Comparison of ENCODE assay signal across 8 cellular contexts in genomic region chr10:28676297-28676967, GRCh38. TPM values are rescaled to one million over a fixed set of nuclear protein-coding genes. Genes with fewer than 3 reads are reported as not detected.
A peak's percentile ranks its signal among the peaks of the same experiment; 100 is the strongest.
DNase-seq lines count a peak whose midpoint lies in the region; ATAC-seq and TF ChIP-seq lines count a peak whose summit lies in the region.

No MANE protein-coding gene starts in this region.

- H3K4me3 ChIP-seq in kidney epithelial cell (ENCODE audit: low read depth, low read length): peak overlapping the region; percentile 59

- peaks cover 37% of the 10 kb centered on the region for H3K4me1 Mint-ChIP-seq in brain

- H3K4me3 Mint-ChIP-seq in brain: peak overlapping the region; percentile 81 to 87 (median 86)

- ATAC-seq in stimulated activated naive CD8-positive, alpha-beta T cell treated with anti-CD3 and anti-CD28 coated beads, Interleukin-15, Interleukin-2, amounts not matched to agents 100 U/mL and 50 U/mL, for 24 hours: no peak

- peaks cover 89% of the 10 kb centered on the region for H3K27me3 Mint-ChIP-seq in brain

- TF ChIP-seq CTCF in brain (conservative IDR thresholded peaks at IDR 0.05) (no peak), kidney epithelial cell (IDR thresholded peaks at IDR 0.05; ENCODE audit: insufficient read depth, low read length, poor library complexity, severe bottlenecking) (peak; percentile 23)

- peak overlapping the region in 3 of 5 experiments; percentile 39 to 71 (median 65) for H3K27ac Mint-ChIP-seq in brain

- no peaks in the 10 kb centered on the region for H3K36me3 Mint-ChIP-seq in brain

- peak; percentile 29 for DNase-seq in GM03348 (ENCODE audit: low spot score)
- DNase-seq in NCI-H1092 treated with DMSO at 0.1 percent for 48 hours (lab: John Stamatoyannopoulos, UW): peak; percentile 46
- DNase-seq in kidney epithelial cell (ENCODE audit: low read depth): no peak
- peak; percentile 21 for DNase-seq in stimulated activated naive CD8-positive, alpha-beta T cell treated with anti-CD3 and anti-CD28 coated beads, Interleukin-15, Interleukin-2, amounts not matched to agents 100 U/mL and 50 U/mL, for 24 hours
- no peak for DNase-seq in NCI-H446 treated with DMSO at 0.1 percent for 48 hours (lab: John Stamatoyannopoulos, UW)
- no peak for DNase-seq in NCI-H524 treated with DMSO at 0.1 percent for 48 hours (lab: John Stamatoyannopoulos, UW)
- no peak for DNase-seq in SHP77 treated with DMSO at 0.1 percent for 48 hours (lab: John Stamatoyannopoulos, UW)

- H3K36me3 ChIP-seq in kidney epithelial cell (ENCODE audit: control insufficient read depth, insufficient read depth, low read length): no peaks in the 10 kb centered on the region

- H3K9me3 Mint-ChIP-seq in brain: no peaks in the 10 kb centered on the region

- H3K27me3 ChIP-seq in kidney epithelial cell (ENCODE audit: control insufficient read depth, insufficient read depth, low read length): peaks cover 7% of the 10 kb centered on the region

RNA-seq across cellular contexts. Expression of gene BAMBI, which starts 0.9 kb away (rescaled TPM):
- polyA plus RNA-seq in brain (ENCODE audit: insufficient read depth, low read depth, low replicate concordance): 71.5 TPM
- 28.5 and 34.6 TPM in 2 replicates for total RNA-seq in kidney epithelial cell

Comparison
In these comparisons a context has a peak if more than half of its experiments do, and no peak if none do; other contexts are left out.
1. DNase-seq: peak in GM03348 (single experiment), NCI-H1092 treated with DMSO at 0.1 percent for 48 hours (single experiment) and stimulated activated naive CD8-positive, alpha-beta T cell treated with anti-CD3 and anti-CD28 coated beads, Interleukin-15, Interleukin-2, amounts not matched to agents 100 U/mL and 50 U/mL, for 24 hours (single experiment); none in kidney epithelial cell (single experiment), NCI-H446 treated with DMSO at 0.1 percent for 48 hours (single experiment), NCI-H524 treated with DMSO at 0.1 percent for 48 hours (single experiment) and SHP77 treated with DMSO at 0.1 percent for 48 hours (single experiment).